Comparison of ENCODE assay signal across 9 cellular contexts in genomic region chrX:3960952-3961351, GRCh38.
"Had no signal": no experiment of that assay in that cellular context is flagged by ENCODE, and none has a peak within 500 bp of the region (broad histone marks: within the 10 kb centered on the region; RNA-seq: fewer than 3 reads in every experiment).

No MANE protein-coding gene starts in this region.

- H3K27ac ChIP-seq: HL-60 had no signal

- H3K4me2 ChIP-seq: GM23338 had no signal

- H3K4me3 ChIP-seq: GM23338 had no signal

- DNase-seq: H9, HCEC 1CT, HFFc6, KG1 had no signal

- ATAC-seq: GM23338, HepG2 had no signal

- FAIRE-seq: H1, H54, HepG2 had no signal

- H2AFZ ChIP-seq: GM23338 had no signal
